Comparison of ENCODE assay signal across 16 cellular contexts in genomic region chr7:20343211-20343610, GRCh38. TPM values are rescaled to one million over a fixed set of nuclear protein-coding genes. Genes with fewer than 3 reads are reported as not detected.
DNase-seq lines count a peak whose midpoint lies in the region; TF ChIP-seq lines count a peak whose summit lies in the region.
"Had no signal": no experiment of that assay in that cellular context is flagged by ENCODE, and none has a peak within 500 bp of the region (broad histone marks: within the 10 kb centered on the region; RNA-seq: fewer than 3 reads in every experiment).

No MANE protein-coding gene starts in this region.

- H3K36me3 ChIP-seq in Caco-2 (ENCODE audit: control insufficient read depth, insufficient read depth, low read length) (no peaks in the 10 kb centered on the region), colonic mucosa (no peaks in the 10 kb centered on the region), testis (ENCODE audit: low read depth, missing control alignments) (no peaks in the 10 kb centered on the region)
- H3K36me3 ChIP-seq: heart left ventricle had no signal

- no peaks in the 10 kb centered on the region for H3K9me3 Mint-ChIP-seq in Caco-2 (ENCODE audit: unreplicated experiment)
- H3K9me3 Mint-ChIP-seq in nephron progenitor cell = no peaks in the 10 kb centered on the region
- H3K9me3 Mint-ChIP-seq: memory B cell had no signal

- H3K4me3 ChIP-seq in Caco-2 (ENCODE audit: low read depth, low read length) (no peak overlapping the region), colonic mucosa (no peak overlapping the region), testis (no peak overlapping the region)
- H3K4me3 ChIP-seq: heart left ventricle, psoas muscle had no signal

- no peak for TF ChIP-seq POLR2A in testis (IDR thresholded peaks at IDR 0.05)

- no peak overlapping the region for H3K27ac Mint-ChIP-seq in Caco-2 (ENCODE audit: unreplicated experiment)
- H3K27ac Mint-ChIP-seq in nephron progenitor cell = peak overlapping the region; percentile 36
- H3K27ac Mint-ChIP-seq: CD4-positive, alpha-beta memory T cell; memory B cell had no signal

- intact Hi-C loops in Caco-2 (cut with micrococcal nuclease; ENCODE audit: unreplicated experiment) (loop anchor here (1.0 kb wide), 1 partner anchor 360 kb away; no protein-coding TSS in a partner anchor), colonic mucosa (cut with DNase I) (no loop called here), testis (cut with DNase I; ENCODE audit: low total_unique reads) (no loop called here)

- DNase-seq in Caco-2 = peak in 1 of 2 experiments; percentile 35
- peak; percentile 34 for DNase-seq in colonic mucosa
- DNase-seq in nephron progenitor cell = peak; percentile 19
- DNase-seq in GM10248 (ENCODE audit: extremely low spot score) = no peak
- no peak for DNase-seq in stimulated activated CD4-positive, alpha-beta T cell treated with anti-CD3 and anti-CD28 coated beads, Interleukin-4, amount 100 ng/mL, for 24 hours
- no peak for DNase-seq in T-helper 2 cell
- DNase-seq in testis = no peak
- DNase-seq: CD4-positive, alpha-beta memory T cell; effector CD4-positive, alpha-beta T cell; heart left ventricle; NCI-H1092; NCI-H510A treated with DMSO at 0.1 percent for 48 hours; psoas muscle; stimulated activated naive CD8-positive, alpha-beta T cell treated with anti-CD3 and anti-CD28 coated beads, Interleukin-15, Interleukin-2, amounts not matched to agents 100 U/mL and 50 U/mL, for 24 hours had no signal

- H3K4me1 ChIP-seq in Caco-2 (no peaks in the 10 kb centered on the region), colonic mucosa (no peaks in the 10 kb centered on the region), testis (peaks cover 30% of the 10 kb centered on the region)
- H3K4me1 ChIP-seq: heart left ventricle, psoas muscle had no signal

- H3K4me3 Mint-ChIP-seq in Caco-2 (ENCODE audit: unreplicated experiment) (no peak overlapping the region), nephron progenitor cell (no peak overlapping the region)
- H3K4me3 Mint-ChIP-seq: CD4-positive, alpha-beta memory T cell; memory B cell had no signal

- H3K4me1 Mint-ChIP-seq in Caco-2 (ENCODE audit: low read depth, unreplicated experiment) (no peaks in the 10 kb centered on the region), nephron progenitor cell (peaks cover 12% of the 10 kb centered on the region)
- H3K4me1 Mint-ChIP-seq: CD4-positive, alpha-beta memory T cell; memory B cell had no signal

- H3K9me3 ChIP-seq in Caco-2 (no peaks in the 10 kb centered on the region), colonic mucosa (no peaks in the 10 kb centered on the region), testis (no peaks in the 10 kb centered on the region)
- H3K9me3 ChIP-seq: heart left ventricle, psoas muscle had no signal

- CTCF ChIA-PET in Caco-2 (lab: Charles Lee) = no interaction called here
- CTCF ChIA-PET in GM10248 (lab: Yijun Ruan, JAX) = interaction anchor here (1.0 to 1.9 kb wide), 7 partner anchors 9 to 634 kb away, joined by 3 to 4 read pairs (median 3); partner anchors contain the start of gene POLR1F

- WGBS in testis, 2 donors = 63 to 68% methylated on average over 3 of the region's 3 CpGs

- H3K27me3 ChIP-seq in Caco-2 (replicated peaks; ENCODE audit: control insufficient read depth, insufficient read depth, low read length) (no peaks in the 10 kb centered on the region), colonic mucosa (no peaks in the 10 kb centered on the region), testis (no peaks in the 10 kb centered on the region)
- H3K27me3 ChIP-seq: heart left ventricle had no signal

- no TSS peak for BruUV-seq in Caco-2 (replicated peaks; lab: Mats Ljungman, UMichigan)

- TF ChIP-seq CTCF in Caco-2 (IDR thresholded peaks at IDR 0.05; ENCODE audit: insufficient read depth in 1 of 2, low read depth in 1 of 2, low read length in 1 of 2, severe bottlenecking in 1 of 2, unreplicated experiment in 1 of 2) (peak; percentile 40 to 54), LNCAP (IDR thresholded peaks at IDR 0.05) (peak; percentile 41; the same call in 1 of the 2 replicates), colonic mucosa (IDR thresholded peaks at IDR 0.05) (no peak), nephron progenitor cell (IDR thresholded peaks at IDR 0.05) (peak; percentile 40), GM10248 (IDR thresholded peaks at IDR 0.05; ENCODE audit: control extremely low read depth, extremely low read depth, low read depth, missing control alignments) (no peak), testis (IDR thresholded peaks at IDR 0.05) (no peak)

- H3K36me3 Mint-ChIP-seq in Caco-2 (ENCODE audit: insufficient read depth, unreplicated experiment) (no peaks in the 10 kb centered on the region), nephron progenitor cell (ENCODE audit: low read depth) (peaks cover 24% of the 10 kb centered on the region)
- H3K36me3 Mint-ChIP-seq: CD4-positive, alpha-beta memory T cell; memory B cell had no signal

- no peak overlapping the region for H3K9ac ChIP-seq in colonic mucosa (ENCODE audit: low read depth in 2 of 2, low read length in 2 of 2)

- H3K27ac ChIP-seq in colonic mucosa (no peak overlapping the region), testis (peak overlapping the region in 1 of 2 donors; percentile 71)
- H3K27ac ChIP-seq: heart left ventricle, psoas muscle had no signal

- POLR2A ChIA-PET in Caco-2 (lab: Charles Lee) = interaction anchor here (0.7 kb wide), 1 partner anchor 354 kb away, joined by 3 read pairs; no protein-coding TSS in a partner anchor
- POLR2A ChIA-PET in GM10248 (lab: Yijun Ruan, JAX) = no interaction called here

- H3K27me3 Mint-ChIP-seq in Caco-2 (ENCODE audit: insufficient read depth, unreplicated experiment) (no peaks in the 10 kb centered on the region), nephron progenitor cell (ENCODE audit: low read depth, poor library complexity) (no peaks in the 10 kb centered on the region)
- H3K27me3 Mint-ChIP-seq: CD4-positive, alpha-beta memory T cell had no signal

RNA-seq across cellular contexts. Expression of gene ITGB8, which starts 12.5 kb away (rescaled TPM):
- total RNA-seq in Caco-2 (2022) (3.2 and 4.6 TPM in 2 replicates), colonic mucosa (1 to 10 TPM; 7.3 to 8.1 TPM), testis (100 to 1,000 TPM; 104 to 111 TPM)
- 9.5 TPM for polyA plus RNA-seq in testis (ENCODE audit: insufficient read depth, low read depth, low replicate concordance)
- polyA plus RNA-seq: CD4-positive, alpha-beta memory T cell had no signal

Comparison
In these comparisons a context has a peak if more than half of its experiments do, and no peak if none do; other contexts are left out.
1. DNase-seq: peak in colonic mucosa (single experiment) and nephron progenitor cell (single experiment); none in GM10248 (single experiment), stimulated activated CD4-positive, alpha-beta T cell treated with anti-CD3 and anti-CD28 coated beads, Interleukin-4, amount 100 ng/mL, for 24 hours (single experiment), T-helper 2 cell (0 of 5) and testis (single experiment).
2. CTCF ChIP-seq: peak in Caco-2 (2 of 2), LNCAP (single experiment) and nephron progenitor cell (single experiment); none in colonic mucosa (single experiment), GM10248 (single experiment) and testis (0 of 3).
3. RNA of gene ITGB8, which starts 12.5 kb away (total RNA-seq): 104 to 111 TPM in testis; 7.3 to 8.1 TPM in colonic mucosa and 3.2 to 4.6 TPM in Caco-2; every median in the first group is over 10 times any median in the second.